Comparison of ENCODE assay signal across 1 cellular context in genomic region chr10:109956454-109957091, GRCh38.
TF ChIP-seq lines count a peak whose summit lies in the region.

No MANE protein-coding gene starts in this region.

TF ChIP-seq in HEK293, 187 proteins besides CTCF, POLR2A, EP300 and RAD21 (continued from another document):
- TF ChIP-seq, protein P1, sequence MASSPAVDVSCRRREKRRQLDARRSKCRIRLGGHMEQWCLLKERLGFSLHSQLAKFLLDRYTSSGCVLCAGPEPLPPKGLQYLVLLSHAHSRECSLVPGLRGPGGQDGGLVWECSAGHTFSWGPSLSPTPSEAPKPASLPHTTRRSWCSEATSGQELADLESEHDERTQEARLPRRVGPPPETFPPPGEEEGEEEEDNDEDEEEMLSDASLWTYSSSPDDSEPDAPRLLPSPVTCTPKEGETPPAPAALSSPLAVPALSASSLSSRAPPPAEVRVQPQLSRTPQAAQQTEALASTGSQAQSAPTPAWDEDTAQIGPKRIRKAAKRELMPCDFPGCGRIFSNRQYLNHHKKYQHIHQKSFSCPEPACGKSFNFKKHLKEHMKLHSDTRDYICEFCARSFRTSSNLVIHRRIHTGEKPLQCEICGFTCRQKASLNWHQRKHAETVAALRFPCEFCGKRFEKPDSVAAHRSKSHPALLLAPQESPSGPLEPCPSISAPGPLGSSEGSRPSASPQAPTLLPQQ (tag by site-specific recombination; IDR thresholded peaks at IDR 0.05) = peak; percentile 99
- TF ChIP-seq PATZ1 (tag by site-specific recombination; IDR thresholded peaks at IDR 0.05) (peak; percentile 41; the same call in 1 of the 2 replicates), ZNF629 (tag by site-specific recombination; IDR thresholded peaks at IDR 0.05) (peak; percentile 39; the same call in 1 of the 2 replicates), ZNF654 (tag by site-specific recombination; IDR thresholded peaks at IDR 0.05; ENCODE audit: low read depth) (peak; percentile 59), HOXC10 (CRISPR knock-in tag; IDR thresholded peaks at IDR 0.05) (no peak)
TF ChIP-seq in HEK293: peak in this region for 19.
